Comparison of ENCODE assay signal across 29 cellular contexts in the genomic region with DNA sequence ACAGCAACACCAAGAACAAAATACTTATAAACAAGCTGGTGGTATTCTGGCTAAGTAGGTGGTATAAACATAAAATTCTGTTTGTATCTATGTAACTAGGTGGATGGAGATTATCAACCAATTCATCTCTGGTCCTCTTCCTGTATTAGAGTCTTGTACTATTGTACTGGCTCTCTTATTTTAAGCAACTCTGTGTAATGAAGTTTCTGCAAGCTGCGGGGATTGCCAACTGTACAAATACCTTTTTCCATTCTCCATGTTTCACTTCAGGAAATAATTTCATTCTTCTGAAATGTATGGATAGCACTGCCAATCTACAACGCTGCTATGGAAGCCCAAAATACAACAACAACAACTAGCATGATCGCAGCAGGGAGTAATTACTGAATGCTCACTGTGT. TPM values are rescaled to one million over a fixed set of nuclear protein-coding genes. Genes with fewer than 3 reads are reported as not detected.
DNase-seq lines count a peak whose midpoint lies in the region; ATAC-seq and TF ChIP-seq lines count a peak whose summit lies in the region.
"Had no signal": no experiment of that assay in that cellular context is flagged by ENCODE, and none has a peak within 500 bp of the region (broad histone marks: within the 10 kb centered on the region; RNA-seq: fewer than 3 reads in every experiment).

No MANE protein-coding gene starts in this region.

- H3K27me3 Mint-ChIP-seq in activated naive CD8-positive, alpha-beta T cell treated with anti-CD3 and anti-CD28 coated beads, Interleukin-2, amount 50 U/mL, for 24 hours, result no peaks in the 10 kb centered on the region
- H3K27me3 Mint-ChIP-seq in activated naive CD8-positive, alpha-beta T cell treated with anti-CD3 and anti-CD28 coated beads for 36 hours, result peaks cover 3% of the 10 kb centered on the region
- no peaks in the 10 kb centered on the region for H3K27me3 Mint-ChIP-seq in WTC11 (ENCODE audit: low read depth)
- H3K27me3 Mint-ChIP-seq: stimulated activated naive CD8-positive, alpha-beta T cell treated with anti-CD3 and anti-CD28 coated beads, Interleukin-15, Interleukin-2, amounts not matched to agents 100 ng/mL and 50 ng/mL, for 24 hours had no signal

- H3K4me1 Mint-ChIP-seq in activated naive CD8-positive, alpha-beta T cell treated with anti-CD3 and anti-CD28 coated beads, Interleukin-2, amount 50 U/mL, for 24 hours, result peaks cover 44% of the 10 kb centered on the region
- peaks cover 3% of the 10 kb centered on the region for H3K4me1 Mint-ChIP-seq in activated naive CD8-positive, alpha-beta T cell treated with anti-CD3 and anti-CD28 coated beads for 36 hours
- H3K4me1 Mint-ChIP-seq in WTC11, result peaks cover 30% of the 10 kb centered on the region

- no peaks in the 10 kb centered on the region for H3K9me3 Mint-ChIP-seq in activated naive CD8-positive, alpha-beta T cell treated with anti-CD3 and anti-CD28 coated beads, Interleukin-2, amount 50 U/mL, for 24 hours
- H3K9me3 Mint-ChIP-seq in activated naive CD8-positive, alpha-beta T cell treated with anti-CD3 and anti-CD28 coated beads for 36 hours, result no peaks in the 10 kb centered on the region
- H3K9me3 Mint-ChIP-seq in WTC11, result no peaks in the 10 kb centered on the region
- H3K9me3 Mint-ChIP-seq: stimulated activated naive CD8-positive, alpha-beta T cell treated with anti-CD3 and anti-CD28 coated beads, Interleukin-15, Interleukin-2, amounts not matched to agents 100 ng/mL and 50 ng/mL, for 24 hours; T-helper 1 cell treated with Interleukin-12 subunit alpha and Interleukin-12 subunit beta and Interleukin-4 antibody, amounts not matched to agents 30 μg/mL and 1 μg/mL, for 36 hours had no signal

- no peaks in the 10 kb centered on the region for H3K27me3 ChIP-seq in testis
- H3K27me3 ChIP-seq: pancreas, spleen had no signal

- H3K27ac ChIP-seq in testis, result peak overlapping the region; percentile 79 to 80
- H3K27ac ChIP-seq: A549, coronary artery, pancreas, PC-9, SK-N-MC, spleen had no signal

- no peak for TF ChIP-seq POLR2A in testis (IDR thresholded peaks at IDR 0.05)

- H3K4me3 ChIP-seq in fibroblast of pulmonary artery (replicated peaks; ENCODE audit: low read depth, low read length), result no peak overlapping the region
- H3K4me3 ChIP-seq in testis, result no peak overlapping the region
- H3K4me3 ChIP-seq: A549, coronary artery, K562, pancreas, PC-9, SK-N-MC, spleen had no signal

- H3K4me3 Mint-ChIP-seq in activated naive CD8-positive, alpha-beta T cell treated with anti-CD3 and anti-CD28 coated beads, Interleukin-2, amount 50 U/mL, for 24 hours, result no peak overlapping the region
- H3K4me3 Mint-ChIP-seq in activated naive CD8-positive, alpha-beta T cell treated with anti-CD3 and anti-CD28 coated beads for 36 hours, result no peak overlapping the region
- no peak overlapping the region for H3K4me3 Mint-ChIP-seq in WTC11
- H3K4me3 Mint-ChIP-seq: neural crest cell; T-helper 1 cell treated with Interleukin-12 subunit alpha and Interleukin-12 subunit beta and Interleukin-4 antibody, amounts not matched to agents 30 μg/mL and 1 μg/mL, for 36 hours had no signal

- H3K27ac Mint-ChIP-seq in activated naive CD8-positive, alpha-beta T cell treated with anti-CD3 and anti-CD28 coated beads, Interleukin-2, amount 50 U/mL, for 24 hours, result peak overlapping the region; percentile 7
- no peak overlapping the region for H3K27ac Mint-ChIP-seq in activated naive CD8-positive, alpha-beta T cell treated with anti-CD3 and anti-CD28 coated beads for 36 hours
- peak overlapping the region; percentile 38; the same call in 1 of the 2 replicates for H3K27ac Mint-ChIP-seq in WTC11
- H3K27ac Mint-ChIP-seq: T-helper 1 cell treated with Interleukin-12 subunit alpha and Interleukin-12 subunit beta and Interleukin-4 antibody, amounts not matched to agents 30 μg/mL and 1 μg/mL, for 36 hours had no signal

- POLR2A ChIA-PET in WTC11 (lab: Charles Lee), result no interaction called here

- WGBS in testis, 2 donors, result 48 to 77% methylated on average over 3 of the region's 3 CpGs

- peaks cover 10% of the 10 kb centered on the region for H3K36me3 Mint-ChIP-seq in activated naive CD8-positive, alpha-beta T cell treated with anti-CD3 and anti-CD28 coated beads, Interleukin-2, amount 50 U/mL, for 24 hours (ENCODE audit: low read depth)
- H3K36me3 Mint-ChIP-seq in activated naive CD8-positive, alpha-beta T cell treated with anti-CD3 and anti-CD28 coated beads for 36 hours, result peaks cover 5% of the 10 kb centered on the region
- H3K36me3 Mint-ChIP-seq in WTC11, result no peaks in the 10 kb centered on the region

- peaks cover 61% of the 10 kb centered on the region for H3K4me1 ChIP-seq in testis
- H3K4me1 ChIP-seq: A549 had no signal

- DNase-seq in activated naive CD8-positive, alpha-beta T cell treated with anti-CD3 and anti-CD28 coated beads, Interleukin-2, amount 50 U/mL, for 24 hours, result no peak
- DNase-seq in activated naive CD8-positive, alpha-beta T cell treated with anti-CD3 and anti-CD28 coated beads for 36 hours, result no peak
- DNase-seq in WTC11 (ENCODE audit: low spot score), result no peak
- peak; percentile 15 for DNase-seq in fibroblast of pulmonary artery (ENCODE audit: low read depth)
- DNase-seq in testis, result no peak
- DNase-seq in LoVo (ENCODE audit: low spot score), result no peak
- DNase-seq in NCI-H2196 (lab: John Stamatoyannopoulos, UW; ENCODE audit: unreplicated experiment), result no peak
- DNase-seq in mesenteric fat pad (ENCODE audit: low spot score), result no peak
- DNase-seq: activated CD4-positive, alpha-beta T cell treated with anti-CD3 and anti-CD28 coated beads, Interleukin-2, amount 50 U/mL, for 4 hours; activated naive CD4-positive, alpha-beta T cell; activated T-cell treated with anti-CD3 and anti-CD28 coated beads, Interleukin-2, amount 50 U/mL, for 48 hours; DND-41; effector memory CD4-positive, alpha-beta T cell; NCI-H1092; NCI-H1930; NCI-H2227 treated with DMSO at 0.1 percent for 48 hours; NCI-H526 treated with DMSO at 0.1 percent for 48 hours; pancreas; PC-9; spleen; stimulated activated CD4-positive, alpha-beta T cell treated with anti-CD3 and anti-CD28 coated beads, Interleukin-2, amount 100 ng/mL, for 24 hours; stimulated activated CD8-positive, alpha-beta memory T cell treated with anti-CD3 and anti-CD28 coated beads, Interleukin-4, amount 100 ng/mL, for 48 hours had no signal

- no peak for ATAC-seq in activated naive CD8-positive, alpha-beta T cell treated with anti-CD3 and anti-CD28 coated beads, Interleukin-2, amount 50 U/mL, for 24 hours
- ATAC-seq in WTC11, result no peak
- ATAC-seq: A549, K562, pancreas had no signal

- CTCF ChIA-PET in WTC11 (lab: Charles Lee), result no interaction called here

- TF ChIP-seq CTCF in WTC11 (IDR thresholded peaks at IDR 0.05) (no peak), fibroblast of pulmonary artery (IDR thresholded peaks at IDR 0.05; ENCODE audit: low read length, missing control alignments) (no peak), testis (IDR thresholded peaks at IDR 0.05) (no peak)

- no peaks in the 10 kb centered on the region for H3K9me3 ChIP-seq in testis
- H3K9me3 ChIP-seq: A549, pancreas, spleen had no signal

- intact Hi-C loops in testis (cut with DNase I; ENCODE audit: low total_unique reads), result no loop called here

- no peaks in the 10 kb centered on the region for H3K36me3 ChIP-seq in testis (ENCODE audit: low read depth, missing control alignments)
- H3K36me3 ChIP-seq: pancreas had no signal

TF ChIP-seq in WTC11, 78 proteins besides CTCF, POLR2A, EP300 and RAD21 (continues in another document):
- TF ChIP-seq, protein P1, sequence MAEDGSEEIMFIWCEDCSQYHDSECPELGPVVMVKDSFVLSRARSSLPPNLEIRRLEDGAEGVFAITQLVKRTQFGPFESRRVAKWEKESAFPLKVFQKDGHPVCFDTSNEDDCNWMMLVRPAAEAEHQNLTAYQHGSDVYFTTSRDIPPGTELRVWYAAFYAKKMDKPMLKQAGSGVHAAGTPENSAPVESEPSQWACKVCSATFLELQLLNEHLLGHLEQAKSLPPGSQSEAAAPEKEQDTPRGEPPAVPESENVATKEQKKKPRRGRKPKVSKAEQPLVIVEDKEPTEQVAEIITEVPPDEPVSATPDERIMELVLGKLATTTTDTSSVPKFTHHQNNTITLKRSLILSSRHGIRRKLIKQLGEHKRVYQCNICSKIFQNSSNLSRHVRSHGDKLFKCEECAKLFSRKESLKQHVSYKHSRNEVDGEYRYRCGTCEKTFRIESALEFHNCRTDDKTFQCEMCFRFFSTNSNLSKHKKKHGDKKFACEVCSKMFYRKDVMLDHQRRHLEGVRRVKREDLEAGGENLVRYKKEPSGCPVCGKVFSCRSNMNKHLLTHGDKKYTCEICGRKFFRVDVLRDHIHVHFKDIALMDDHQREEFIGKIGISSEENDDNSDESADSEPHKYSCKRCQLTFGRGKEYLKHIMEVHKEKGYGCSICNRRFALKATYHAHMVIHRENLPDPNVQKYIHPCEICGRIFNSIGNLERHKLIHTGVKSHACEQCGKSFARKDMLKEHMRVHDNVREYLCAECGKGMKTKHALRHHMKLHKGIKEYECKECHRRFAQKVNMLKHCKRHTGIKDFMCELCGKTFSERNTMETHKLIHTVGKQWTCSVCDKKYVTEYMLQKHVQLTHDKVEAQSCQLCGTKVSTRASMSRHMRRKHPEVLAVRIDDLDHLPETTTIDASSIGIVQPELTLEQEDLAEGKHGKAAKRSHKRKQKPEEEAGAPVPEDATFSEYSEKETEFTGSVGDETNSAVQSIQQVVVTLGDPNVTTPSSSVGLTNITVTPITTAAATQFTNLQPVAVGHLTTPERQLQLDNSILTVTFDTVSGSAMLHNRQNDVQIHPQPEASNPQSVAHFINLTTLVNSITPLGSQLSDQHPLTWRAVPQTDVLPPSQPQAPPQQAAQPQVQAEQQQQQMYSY (CRISPR knock-in tag; IDR thresholded peaks at IDR 0.05), result no peak
- no peak for TF ChIP-seq FOXP1 (CRISPR knock-in tag; IDR thresholded peaks at IDR 0.05; ENCODE audit: borderline replicate concordance)

RNA-seq across cellular contexts. Expression of a gene that starts 44.8 kb away (rescaled TPM):
- 1 to 10 TPM; 6.6 to 7.4 TPM for total RNA-seq in activated naive CD8-positive, alpha-beta T cell treated with anti-CD3 and anti-CD28 coated beads for 36 hours
- 11.9 to 19.0 TPM (median 17.0 TPM) in 3 replicates for total RNA-seq in WTC11 (2021)
- 10 to 100 TPM; 38.5 to 46.4 TPM for total RNA-seq in testis
- polyA plus RNA-seq in testis (ENCODE audit: insufficient read depth, low read depth, low replicate concordance), result 51.0 TPM
- 27.7 TPM for total RNA-seq in mesenteric fat pad
